In the genomic region with DNA sequence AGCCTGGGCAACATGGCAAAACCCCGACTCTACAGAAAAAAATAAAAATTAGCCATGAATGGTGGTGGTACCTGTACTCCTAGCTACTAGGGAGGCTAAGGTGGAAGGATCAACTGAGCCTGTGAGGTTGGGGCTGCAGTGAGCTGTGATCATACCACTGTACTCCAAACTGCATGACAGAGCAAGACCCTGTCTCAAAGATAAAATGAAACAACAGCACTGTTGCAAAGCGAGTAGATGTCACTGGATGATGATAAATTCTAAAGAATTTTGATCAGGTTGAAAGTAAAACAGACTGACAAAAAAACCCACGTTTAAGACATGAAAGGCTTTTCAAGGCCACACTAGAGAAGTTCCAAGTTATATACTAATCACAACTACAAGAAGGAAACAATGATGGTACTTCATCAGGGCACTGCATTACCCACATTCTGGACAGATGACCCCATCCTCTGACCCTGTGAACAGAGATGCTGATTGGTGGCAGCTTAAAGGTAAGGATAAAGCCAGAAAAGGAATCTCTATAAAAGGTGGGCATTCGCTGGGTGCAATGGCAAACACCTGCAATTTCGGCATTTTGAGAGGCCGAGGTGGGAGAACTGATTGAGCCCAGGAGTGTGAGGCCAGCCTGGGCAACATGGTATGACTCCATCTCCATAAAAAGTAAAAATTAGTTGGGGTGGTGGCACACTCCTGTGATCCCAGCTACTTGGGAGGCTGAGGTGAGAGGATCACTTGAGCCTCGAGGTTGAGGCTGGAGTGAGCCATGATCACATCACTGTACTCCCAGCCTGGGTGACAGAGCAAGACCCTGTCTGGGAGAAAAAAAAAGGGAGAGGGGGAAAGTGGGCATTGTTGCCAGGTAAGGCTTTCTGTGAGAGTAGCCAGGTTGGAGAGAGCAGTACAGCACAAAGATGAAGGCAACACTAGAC, we compare ENCODE assay signal across 20 cellular contexts. TPM values are rescaled to one million over a fixed set of nuclear protein-coding genes. Genes with fewer than 3 reads are reported as not detected.
DNase-seq lines count a peak whose midpoint lies in the region; ATAC-seq and TF ChIP-seq lines count a peak whose summit lies in the region.
"Had no signal": no experiment of that assay in that cellular context is flagged by ENCODE, and none has a peak within 500 bp of the region (broad histone marks: within the 10 kb centered on the region; RNA-seq: fewer than 3 reads in every experiment).

No MANE protein-coding gene starts in this region.

- peak overlapping the region; percentile 43 for H3K4me3 Mint-ChIP-seq in CD4-positive, alpha-beta T cell
- no peak overlapping the region for H3K4me3 Mint-ChIP-seq in activated naive CD8-positive, alpha-beta T cell treated with anti-CD3 and anti-CD28 coated beads for 36 hours
- no peak overlapping the region for H3K4me3 Mint-ChIP-seq in nephron

- no peaks in the 10 kb centered on the region for H3K27me3 ChIP-seq in CD4-positive, alpha-beta T cell (ENCODE audit: control insufficient read depth, insufficient read depth, low read length)

- peak overlapping the region; percentile 90 for H3K27ac Mint-ChIP-seq in CD4-positive, alpha-beta T cell
- peak overlapping the region; percentile 66 for H3K27ac Mint-ChIP-seq in activated naive CD8-positive, alpha-beta T cell treated with anti-CD3 and anti-CD28 coated beads for 36 hours
- H3K27ac Mint-ChIP-seq in nephron = peak overlapping the region in 2 of 3 experiments; percentile 15 to 39

- intact Hi-C loops in CD4-positive, alpha-beta T cell (cut with DNase I, micrococcal nuclease) = no loop called here

- H3K27me3 Mint-ChIP-seq in CD4-positive, alpha-beta T cell = no peaks in the 10 kb centered on the region
- H3K27me3 Mint-ChIP-seq in activated naive CD8-positive, alpha-beta T cell treated with anti-CD3 and anti-CD28 coated beads for 36 hours = no peaks in the 10 kb centered on the region
- no peaks in the 10 kb centered on the region for H3K27me3 Mint-ChIP-seq in nephron (ENCODE audit: low read depth)
- H3K27me3 Mint-ChIP-seq: IgD-negative memory B cell had no signal

- CTCF ChIA-PET in CD4-positive, alpha-beta T cell (lab: Charles Lee) = no interaction called here

- H3K9me3 Mint-ChIP-seq in CD4-positive, alpha-beta T cell = no peaks in the 10 kb centered on the region
- H3K9me3 Mint-ChIP-seq in activated naive CD8-positive, alpha-beta T cell treated with anti-CD3 and anti-CD28 coated beads for 36 hours = peaks cover 2% of the 10 kb centered on the region
- H3K9me3 Mint-ChIP-seq in nephron = peaks cover 5% of the 10 kb centered on the region
- H3K9me3 Mint-ChIP-seq: IgD-negative memory B cell had no signal

- H3K9me3 ChIP-seq in CD4-positive, alpha-beta T cell (ENCODE audit: control insufficient read depth, low read length) = no peaks in the 10 kb centered on the region

- peaks cover 5% of the 10 kb centered on the region for H3K36me3 Mint-ChIP-seq in CD4-positive, alpha-beta T cell (ENCODE audit: low read depth)
- H3K36me3 Mint-ChIP-seq in activated naive CD8-positive, alpha-beta T cell treated with anti-CD3 and anti-CD28 coated beads for 36 hours = peaks cover 57% of the 10 kb centered on the region
- H3K36me3 Mint-ChIP-seq in nephron (ENCODE audit: low read depth) = peaks cover 72% of the 10 kb centered on the region

- TF ChIP-seq CTCF in C4-2B (conservative IDR thresholded peaks at IDR 0.05) (no peak), nephron (IDR thresholded peaks at IDR 0.05; ENCODE audit: unreplicated experiment in 3 of 3) (no peak)
- TF ChIP-seq CTCF in CD4-positive, alpha-beta T cell (IDR thresholded peaks at IDR 0.05) = no peak

- ATAC-seq in CD4-positive, alpha-beta T cell (ENCODE audit: poor library complexity) = no peak
- ATAC-seq in HG03457 (IDR thresholded peaks at IDR 0.05; ENCODE audit: unreplicated experiment) = no peak

- H3K27ac ChIP-seq in C4-2B = peak overlapping the region; percentile 20
- no peak overlapping the region for H3K27ac ChIP-seq in CD4-positive, alpha-beta T cell (ENCODE audit: low read depth, low read length)
- H3K27ac ChIP-seq: HL-60, WERI-Rb-1 had no signal

- POLR2A ChIA-PET in CD4-positive, alpha-beta T cell (lab: Charles Lee) = interaction anchor here (6.8 kb wide), 1 partner anchor 59 kb away, joined by 31 read pairs; the partner anchor contains the start of gene TBL1XR1

- DNase-seq in CD4-positive, alpha-beta T cell = no peak
- DNase-seq in activated naive CD8-positive, alpha-beta T cell treated with anti-CD3 and anti-CD28 coated beads for 36 hours = no peak
- DNase-seq in NCI-H510A treated with DMSO at 0.1 percent for 48 hours (lab: John Stamatoyannopoulos, UW) (no peak), NCI-H187 (lab: John Stamatoyannopoulos, UW) (no peak)
- DNase-seq: activated CD8-positive, alpha-beta memory T cell treated with anti-CD3 and anti-CD28 coated beads, Interleukin-2, amount 50 U/mL, for 48 hours; AML-193; amniotic stem cell; DMS 273 treated with DMSO at 0.1 percent for 48 hours; effector CD8-positive, alpha-beta T cell; HCEC 1CT; NCI-H1694; NCI-H226; posterior cingulate gyrus; stimulated activated CD4-positive, alpha-beta T cell treated with anti-CD3 and anti-CD28 coated beads, Interleukin-2, amount 100 ng/mL, for 48 hours; WERI-Rb-1 had no signal

- peaks cover 77% of the 10 kb centered on the region for H3K4me1 Mint-ChIP-seq in CD4-positive, alpha-beta T cell (ENCODE audit: low read depth)
- peaks cover 64% of the 10 kb centered on the region for H3K4me1 Mint-ChIP-seq in activated naive CD8-positive, alpha-beta T cell treated with anti-CD3 and anti-CD28 coated beads for 36 hours
- H3K4me1 Mint-ChIP-seq in nephron = peaks cover 23% of the 10 kb centered on the region

RNA-seq across cellular contexts. Expression of gene TBL1XR1, which starts 59.2 kb away (rescaled TPM):
- 10 to 100 TPM; 63.2 to 67.8 TPM for total RNA-seq in CD4-positive, alpha-beta T cell
- total RNA-seq in activated naive CD8-positive, alpha-beta T cell treated with anti-CD3 and anti-CD28 coated beads for 36 hours = 100 to 1,000 TPM; 204 to 227 TPM

Comparison
In these comparisons a context has a peak if more than half of its experiments do, and no peak if none do; other contexts are left out.
1. H3K27ac Mint-ChIP-seq: peak in every context shown above with its lines; median percentile 90 in CD4-positive, alpha-beta T cell; 66 in activated naive CD8-positive, alpha-beta T cell treated with anti-CD3 and anti-CD28 coated beads for 36 hours; 27 in nephron.